ENCODE assay signal across 13 cellular contexts in the genomic region with DNA sequence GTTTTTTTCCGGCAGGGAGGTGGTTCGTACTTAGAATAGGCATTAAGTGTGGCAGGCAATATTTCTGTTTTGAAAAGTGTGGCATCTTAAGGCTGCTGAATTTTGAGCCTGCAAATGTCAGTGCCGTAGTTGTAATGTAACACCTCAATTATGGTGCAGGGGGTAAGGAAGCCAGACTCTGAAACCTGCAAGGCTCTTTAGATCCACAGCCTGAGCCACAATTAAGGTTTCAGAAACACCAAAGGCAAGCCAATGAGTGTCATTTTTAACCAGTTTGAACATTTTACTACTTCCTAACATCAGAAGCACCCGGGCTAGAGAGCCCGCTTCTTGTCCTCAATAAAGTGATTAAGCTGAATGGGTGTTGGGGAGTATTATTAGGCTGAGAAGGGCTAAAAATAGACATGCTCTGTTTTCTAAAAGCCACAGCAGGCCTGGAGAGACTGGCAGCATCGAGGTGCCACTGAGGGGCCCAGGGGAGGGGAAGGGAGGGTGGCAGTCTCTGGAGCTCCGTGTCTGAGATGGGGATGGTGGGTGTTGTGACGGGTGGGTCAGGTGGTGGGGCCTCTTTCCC.
DNase-seq lines count a peak whose midpoint lies in the region; ATAC-seq and TF ChIP-seq lines count a peak whose summit lies in the region.
"Had no signal": no experiment of that assay in that cellular context is flagged by ENCODE, and none has a peak within 500 bp of the region (broad histone marks: within the 10 kb centered on the region; RNA-seq: fewer than 3 reads in every experiment).

No MANE protein-coding gene starts in this region.

- H3K27ac Mint-ChIP-seq in MCF 10A (ENCODE audit: low read depth, unreplicated experiment) (peak overlapping the region; percentile 99), natural killer cell (peak overlapping the region; percentile 61 to 85)
- H3K27ac Mint-ChIP-seq: HFFc6 had no signal

- dilution Hi-C loops in mammary epithelial cell (cut with HindIII; ENCODE audit: low sequenced_read_pairs) = loop anchor here (5.0 kb wide), 1 partner anchor 106 kb away; no protein-coding TSS in a partner anchor

- H3K9me3 ChIP-seq in mammary epithelial cell (replicated peaks; ENCODE audit: insufficient read depth, low read length) = no peaks in the 10 kb centered on the region
- H3K9me3 ChIP-seq in vagina = no peaks in the 10 kb centered on the region

- no peak for TF ChIP-seq POLR2A in vagina (IDR thresholded peaks at IDR 0.05)

- no peak for TF ChIP-seq CTCF in MCF 10A (IDR thresholded peaks at IDR 0.05; ENCODE audit: unreplicated experiment)
- no peak for TF ChIP-seq CTCF in mammary epithelial cell (conservative IDR thresholded peaks at IDR 0.05 in 1 of 2, IDR thresholded peaks at IDR 0.05 in 1 of 2; ENCODE audit: extremely low read depth in 1 of 2, insufficient read depth in 1 of 2, low read depth in 1 of 2, low read length in 2 of 2)
- TF ChIP-seq CTCF in coronary artery (IDR thresholded peaks at IDR 0.05) = no peak
- TF ChIP-seq CTCF in natural killer cell (IDR thresholded peaks at IDR 0.05) = no peak
- TF ChIP-seq CTCF in vagina (IDR thresholded peaks at IDR 0.05) = no peak

- H3K36me3 ChIP-seq in mammary epithelial cell (ENCODE audit: insufficient read depth, low read length) (no peaks in the 10 kb centered on the region), vagina (no peaks in the 10 kb centered on the region)

- H3K4me3 ChIP-seq in mammary epithelial cell (replicated peaks in 1 of 3; ENCODE audit: insufficient read depth in 1 of 3, low read depth in 2 of 3, low read length in 3 of 3) (no peak overlapping the region), coronary artery (peak overlapping the region; percentile 19), vagina (no peak overlapping the region)

- intact Hi-C loops in MCF 10A (cut with micrococcal nuclease) (no loop called here), mammary epithelial cell (cut with micrococcal nuclease) (no loop called here), natural killer cell (cut with micrococcal nuclease) (no loop called here), vagina (cut with DNase I) (no loop called here)

- H3K36me3 Mint-ChIP-seq in MCF 10A (ENCODE audit: insufficient read depth, unreplicated experiment) = peaks cover 100% of the 10 kb centered on the region
- H3K36me3 Mint-ChIP-seq in natural killer cell = no peaks in the 10 kb centered on the region

- in situ Hi-C loops in mammary epithelial cell (cut with MboI; ENCODE audit: low sequenced_read_pairs in 2 of 2) = loop anchor here in 1 of 2 donors (10.0 kb wide), 1 partner anchor 108 kb away; no protein-coding TSS in a partner anchor

- H3K4me2 ChIP-seq in mammary epithelial cell (ENCODE audit: insufficient read depth, low read depth, low read length) = no peak overlapping the region

- no peaks in the 10 kb centered on the region for H4K20me1 ChIP-seq in mammary epithelial cell (ENCODE audit: insufficient read depth, low read length)

- WGBS in mammary epithelial cell (ENCODE audit: low coverage, missing lambda C conversion rate) = 83% methylated on average over 8 of the region's 8 CpGs

- H3K4me1 Mint-ChIP-seq in MCF 10A (ENCODE audit: insufficient read depth, unreplicated experiment) (peaks cover 81% of the 10 kb centered on the region), natural killer cell (peaks cover 97 to 99% of the 10 kb centered on the region in 2 donors)

- H3K4me3 Mint-ChIP-seq in MCF 10A (ENCODE audit: unreplicated experiment) (no peak overlapping the region), natural killer cell (peak overlapping the region; percentile 77)
- H3K4me3 Mint-ChIP-seq: HFFc6 had no signal

- POLR2A ChIA-PET in MCF 10A (lab: Yijun Ruan, JAX) = interaction anchor here (1.6 to 33.6 kb wide), 6 partner anchors 6 to 123 kb away, joined by 3 to 1399 read pairs (median 225); a partner anchor contains a TSS

- DNase-seq in MCF 10A (ENCODE audit: unreplicated experiment) (no peak), mammary epithelial cell (no peak), coronary artery (ENCODE audit: low spot score) (no peak), natural killer cell (no peak), vagina (ENCODE audit: extremely low spot score in 2 of 2) (no peak), T-helper 9 cell (no peak), Ammon's horn (ENCODE audit: low spot score) (no peak), CD1c-positive myeloid dendritic cell (ENCODE audit: extremely low spot score) (no peak)
- DNase-seq: effector CD4-positive, alpha-beta T cell; HFFc6; IMR-90; stimulated activated CD4-positive, alpha-beta T cell treated with anti-CD3 and anti-CD28 coated beads, Interleukin-1b, Interleukin-23, amount 100 ng/mL, for 48 hours had no signal

- H3K9ac ChIP-seq in mammary epithelial cell (ENCODE audit: insufficient read depth, low read length) = no peak overlapping the region

- H3K27me3 Mint-ChIP-seq in MCF 10A (ENCODE audit: insufficient read depth, unreplicated experiment) (no peaks in the 10 kb centered on the region), natural killer cell (ENCODE audit: low read depth in 2 of 2) (no peaks in the 10 kb centered on the region)

- H3K27me3 ChIP-seq in mammary epithelial cell (ENCODE audit: insufficient read depth, low read length) (peaks cover 14% of the 10 kb centered on the region), vagina (no peaks in the 10 kb centered on the region)

- CTCF ChIA-PET in MCF 10A (lab: Yijun Ruan, JAX) = no interaction called here
- CTCF ChIA-PET in mammary epithelial cell (lab: Charles Lee; ENCODE audit: low non-redundant PET) = no interaction called here

- H2AFZ ChIP-seq in mammary epithelial cell (ENCODE audit: low read depth, low read length) = no peak overlapping the region

- H3K27ac ChIP-seq in mammary epithelial cell (ENCODE audit: insufficient read depth, low read depth, low read length) = no peak overlapping the region
- H3K27ac ChIP-seq in coronary artery = peak overlapping the region; percentile 97 to 98
- peak overlapping the region; percentile 95 for H3K27ac ChIP-seq in vagina

- H3K79me2 ChIP-seq in mammary epithelial cell (ENCODE audit: insufficient read depth, low read length) = no peaks in the 10 kb centered on the region

- H3K9me3 Mint-ChIP-seq in MCF 10A (ENCODE audit: unreplicated experiment) (no peaks in the 10 kb centered on the region), natural killer cell (no peaks in the 10 kb centered on the region)
- H3K9me3 Mint-ChIP-seq: HFFc6 had no signal

- no TSS peak for BruUV-seq in MCF 10A (replicated peaks; lab: Mats Ljungman, UMichigan)
- no TSS peak for BruUV-seq in mammary epithelial cell (replicated peaks; lab: Mats Ljungman, UMichigan)

- H3K4me1 ChIP-seq in mammary epithelial cell (ENCODE audit: insufficient read depth, low read length) (no peaks in the 10 kb centered on the region), vagina (peaks cover 100% of the 10 kb centered on the region)

- ATAC-seq in natural killer cell = peak; percentile 59 to 82 (median 76)
- ATAC-seq: Panc1 had no signal
